In genomic region chr4:124712417-124713212, GRCh38 we compare ENCODE assay signal across 8 cellular contexts. TPM values are rescaled to one million over a fixed set of nuclear protein-coding genes. Genes with fewer than 3 reads are reported as not detected.
A peak's percentile ranks its signal among the peaks of the same experiment; 100 is the strongest.
DNase-seq lines count a peak whose midpoint lies in the region; ATAC-seq, FAIRE-seq and TF ChIP-seq lines count a peak whose summit lies in the region.

Gene ANKRD50 (minus strand): TSS chr4:124712732. CDS start chr4:124710511, 2,221 bp downstream.

- H3K9me3 ChIP-seq in BE2C (no peaks in the 10 kb centered on the region), HepG2 (ENCODE audit: low read length) (no peaks in the 10 kb centered on the region)

- POLR2A ChIA-PET in activated CD4-positive, alpha-beta T cell treated with anti-CD3 and anti-CD28 coated beads, Interleukin-2, amount 10 ng/mL, durations not matched to agents 7 days and 5 days (lab: Charles Lee), result no interaction called here
- POLR2A ChIA-PET in HepG2 (lab: Yijun Ruan, JAX), result interaction anchor here (0.6 to 2.4 kb wide), 5 partner anchors 20 to 602 kb away, joined by 3 to 12 read pairs (median 3); partner anchors contain the start of gene FAT4

- peak within 1 kb of the TSS; percentile 94 for H2AFZ ChIP-seq in HepG2 (ENCODE audit: low read length)

- 8% methylated on average over 4 of the region's 83 CpGs for WGBS in HepG2 (ENCODE audit: low lambda C conversion rate)

- H3K9ac ChIP-seq in HepG2 (ENCODE audit: insufficient read depth, low read depth, low read length), result peak within 1 kb of the TSS; percentile 84

- H4K20me1 ChIP-seq in HepG2 (ENCODE audit: insufficient read depth, low read length), result no peaks in the 10 kb centered on the region

- H3K4me2 ChIP-seq in HepG2 (ENCODE audit: low read depth, low read length), result peak within 1 kb of the TSS; percentile 91

- H3K27ac ChIP-seq in HepG2 (ENCODE audit: extremely low read length, insufficient read depth, low read length), result peak within 1 kb of the TSS; percentile 87

- H3K27me3 Mint-ChIP-seq in activated CD4-positive, alpha-beta T cell treated with anti-CD3 and anti-CD28 coated beads, Interleukin-2, amount 10 ng/mL, durations not matched to agents 7 days and 5 days, result peaks cover 8% of the 10 kb centered on the region

- no peak for TF ChIP-seq CTCF in BE2C (IDR thresholded peaks at IDR 0.05; ENCODE audit: low read depth, low read length)
- no peak for TF ChIP-seq CTCF in HepG2 (CRISPR knock-in tag; IDR thresholded peaks at IDR 0.05)

- FAIRE-seq in HepG2 (lab: Jason Lieb, UNC), result no peak

- H3K4me1 ChIP-seq in BE2C (peaks cover 7% of the 10 kb centered on the region; the same call in 1 of the 2 replicates), HepG2 (ENCODE audit: insufficient read depth, low read length) (peaks cover 36% of the 10 kb centered on the region)

- ATAC-seq in HG03432 (IDR thresholded peaks at IDR 0.05; ENCODE audit: unreplicated experiment), result peak; percentile 78
- peak; percentile 82 for ATAC-seq in HepG2

- H3K79me2 ChIP-seq in HepG2 (ENCODE audit: insufficient read depth, low read length), result peaks cover 21% of the 10 kb centered on the region

- intact Hi-C loops in HepG2 (cut with micrococcal nuclease; ENCODE audit: unreplicated experiment), result loop anchor here (2.0 to 5.0 kb wide), 2 partner anchors 45 to 182 kb away; no protein-coding TSS in a partner anchor

- DNase-seq in BE2C, result peak; percentile 97
- DNase-seq in GM19238 (ENCODE audit: insufficient read length, low spot score), result peak; percentile 63
- peak; percentile 69 for DNase-seq in NCI-H460 (ENCODE audit: extremely low read depth, low read depth)
- DNase-seq in activated CD4-positive, alpha-beta T cell treated with anti-CD3 and anti-CD28 coated beads, Interleukin-2, amount 10 ng/mL, durations not matched to agents 7 days and 5 days, result peak; percentile 70
- peak; percentile 56 to 95 for DNase-seq in dermis microvascular lymphatic vessel endothelial cell (ENCODE audit: low read depth in 2 of 2)
- peak; percentile 74 for DNase-seq in HepG2 (ENCODE audit: low spot score)
- peak; percentile 37 for DNase-seq in stimulated activated CD4-positive, alpha-beta T cell treated with anti-CD3 and anti-CD28 coated beads, Interleukin-2, amount 100 ng/mL, for 4 hours (ENCODE audit: low read depth)

- peaks cover 4% of the 10 kb centered on the region; the same call in 1 of the 2 replicates for H3K36me3 ChIP-seq in BE2C
- H3K36me3 ChIP-seq in HepG2 (replicated peaks in 1 of 2; ENCODE audit: control insufficient read depth in 1 of 2, insufficient read depth in 2 of 2, low read length in 2 of 2), result no peaks in the 10 kb centered on the region

- no peaks in the 10 kb centered on the region for H3K9me3 Mint-ChIP-seq in activated CD4-positive, alpha-beta T cell treated with anti-CD3 and anti-CD28 coated beads, Interleukin-2, amount 10 ng/mL, durations not matched to agents 7 days and 5 days

- CTCF ChIA-PET in activated CD4-positive, alpha-beta T cell treated with anti-CD3 and anti-CD28 coated beads, Interleukin-2, amount 10 ng/mL, durations not matched to agents 7 days and 5 days (lab: Charles Lee), result no interaction called here
- CTCF ChIA-PET in HepG2 (lab: Yijun Ruan, JAX; ENCODE audit: low intra/inter-chr PET ratio, low total read pairs), result no interaction called here

- H3K4me1 Mint-ChIP-seq in activated CD4-positive, alpha-beta T cell treated with anti-CD3 and anti-CD28 coated beads, Interleukin-2, amount 10 ng/mL, durations not matched to agents 7 days and 5 days, result peaks cover 4% of the 10 kb centered on the region

- H3K27ac Mint-ChIP-seq in activated CD4-positive, alpha-beta T cell treated with anti-CD3 and anti-CD28 coated beads, Interleukin-2, amount 10 ng/mL, durations not matched to agents 7 days and 5 days, result peak within 1 kb of the TSS; percentile 88

- peak within 1 kb of the TSS; percentile 89 for H3K4me3 Mint-ChIP-seq in activated CD4-positive, alpha-beta T cell treated with anti-CD3 and anti-CD28 coated beads, Interleukin-2, amount 10 ng/mL, durations not matched to agents 7 days and 5 days

- no TSS peak for BruUV-seq in HepG2 (replicated peaks; lab: Mats Ljungman, UMichigan)

- TF ChIP-seq EP300 in HepG2 (IDR thresholded peaks at IDR 0.05; ENCODE audit: low read depth in 2 of 2, low read length in 2 of 2), result peak in 1 of 2 experiments; percentile 22; a peak in 1 of 4 replicates
- no peak for TF ChIP-seq EP300 in HepG2 (CRISPR knock-in tag; IDR thresholded peaks at IDR 0.05; ENCODE audit: borderline replicate concordance)

- H3K27me3 ChIP-seq in BE2C (no peaks in the 10 kb centered on the region), HepG2 (ENCODE audit: control insufficient read depth in 1 of 2, insufficient read depth in 2 of 2, low read length in 2 of 2) (no peaks in the 10 kb centered on the region; a peak in 1 of 5 replicates)

- no peak for TF ChIP-seq RAD21 in HepG2 (CRISPR knock-in tag; IDR thresholded peaks at IDR 0.05)

- TF ChIP-seq POLR2A in HepG2 (IDR thresholded peaks at IDR 0.05; ENCODE audit: insufficient read depth in 1 of 2, low read depth in 2 of 2, low read length in 2 of 2), result peak; percentile 50 to 68; a peak in 3 of 4 replicates

- H3K4me3 ChIP-seq in BE2C (ENCODE audit: low read depth, low read length), result peak within 1 kb of the TSS; percentile 91
- peak within 1 kb of the TSS; percentile 80 to 89 (median 85) for H3K4me3 ChIP-seq in HepG2 (replicated peaks in 1 of 3; ENCODE audit: insufficient read depth in 1 of 3, low read depth in 2 of 3, low read length in 3 of 3)

- H3K36me3 Mint-ChIP-seq in activated CD4-positive, alpha-beta T cell treated with anti-CD3 and anti-CD28 coated beads, Interleukin-2, amount 10 ng/mL, durations not matched to agents 7 days and 5 days (ENCODE audit: low read depth), result no peaks in the 10 kb centered on the region

- in situ Hi-C loops in HepG2 (cut with HindIII; ENCODE audit: extremely low pct_ligation_motif_present, low pct_unique_long_range_greater_than_20kb), result no loop called here

TF ChIP-seq in HepG2, 621 proteins besides CTCF, POLR2A, EP300 and RAD21 (continues in another document):
- TF ChIP-seq ERF (CRISPR knock-in tag; IDR thresholded peaks at IDR 0.05), result peak; percentile 9; the same call in 1 of the 2 replicates
- TF ChIP-seq ISL2 (CRISPR knock-in tag; IDR thresholded peaks at IDR 0.05), result 0 out of 2 replicates have a peak, but pooled peaks have one; percentile 10
- peak; percentile 46; the same call in 1 of the 2 replicates for TF ChIP-seq ZBTB2 (CRISPR knock-in tag; IDR thresholded peaks at IDR 0.05; ENCODE audit: low read depth)
- TF ChIP-seq ZNF3 (CRISPR knock-in tag; IDR thresholded peaks at IDR 0.05), result no peak
- 0 out of 2 replicates have a peak, but pooled peaks have one; percentile 54 for TF ChIP-seq REL (CRISPR knock-in tag; conservative IDR thresholded peaks at IDR 0.05)
- peak; percentile 74; the same call in 1 of the 2 replicates for TF ChIP-seq ZNF235 (CRISPR knock-in tag; IDR thresholded peaks at IDR 0.05; ENCODE audit: borderline replicate concordance)
- no peak for TF ChIP-seq ZNF605 (CRISPR knock-in tag; IDR thresholded peaks at IDR 0.05)
- no peak for TF ChIP-seq ZNF136 (CRISPR knock-in tag; IDR thresholded peaks at IDR 0.05; ENCODE audit: low read depth)
- 0 out of 2 replicates have a peak, but pooled peaks have one; percentile 51 for TF ChIP-seq ZFY (CRISPR knock-in tag; IDR thresholded peaks at IDR 0.05)

RNA-seq across cellular contexts. Expression of gene ANKRD50, which starts in this region (rescaled TPM):
- 6.8 TPM for polyA plus RNA-seq in BE2C (2012; ENCODE audit: insufficient read depth, insufficient read length, low read depth)
- total RNA-seq in NCI-H460 (2014; rRNA removed; shearing (Covaris generic)), result 8.6 and 11.0 TPM in 2 replicates
- 5.3 and 6.7 TPM in 2 replicates for polyA plus RNA-seq in NCI-H460 (2014; cell fraction: nucleus; rRNA removed)
- total RNA-seq in activated CD4-positive, alpha-beta T cell treated with anti-CD3 and anti-CD28 coated beads, Interleukin-2, amount 10 ng/mL, durations not matched to agents 7 days and 5 days, result under 1 TPM; 0.35 to 0.40 TPM
- total RNA-seq in dermis microvascular lymphatic vessel endothelial cell (41.6 and 58.8 TPM in 2 replicates), HepG2 (2016; rRNA removed; fragmentation: Illumina TruSeq; extraction: Trizol) (4.4 and 10.2 TPM in 2 replicates)
- total RNA-seq in HepG2 (2016; cell fraction: cytosol; rRNA removed; fragmentation: Illumina TruSeq; extraction: Trizol; ENCODE audit: low read depth), result 0.20 and 0.26 TPM in 2 replicates
- total RNA-seq in HepG2 (2016; cell fraction: insoluble cytoplasmic fraction; rRNA removed; fragmentation: Illumina TruSeq; extraction: Trizol), result 4.2 and 9.8 TPM in 2 replicates
- total RNA-seq in HepG2 (2016; cell fraction: membrane; rRNA removed; fragmentation: Illumina TruSeq; extraction: Trizol), result 1.4 and 1.6 TPM in 2 replicates
- total RNA-seq in HepG2 (2016; cell fraction: nucleus; rRNA removed; fragmentation: Illumina TruSeq; extraction: Trizol), result 8.3 and 8.4 TPM in 2 replicates
- 2.4 and 2.9 TPM in 2 replicates for polyA plus RNA-seq in HepG2 (2011; rRNA removed)
- 1.0 and 2.2 TPM in 2 replicates for polyA plus RNA-seq in HepG2 (2011; cell fraction: cytosol; rRNA removed)
- 2.6 and 3.1 TPM in 2 replicates for polyA plus RNA-seq in HepG2 (2011; cell fraction: nucleus; rRNA removed)
- polyA plus RNA-seq in HepG2 (2012), result 4.4 and 4.5 TPM in 2 replicates
- polyA plus RNA-seq in HepG2 (2016; cell fraction: cytosol; fragmentation: Illumina TruSeq; extraction: Trizol; ENCODE audit: low read depth), result 0.08 and 0.10 TPM in 2 replicates
- 4.3 TPM in 2 replicates for polyA plus RNA-seq in HepG2 (2016; cell fraction: insoluble cytoplasmic fraction; fragmentation: Illumina TruSeq; extraction: Trizol; ENCODE audit: low read depth)
- polyA plus RNA-seq in HepG2 (2016; cell fraction: membrane; fragmentation: Illumina TruSeq; extraction: Trizol; ENCODE audit: low read depth), result 0.32 and 0.40 TPM in 2 replicates
- 5.2 and 5.4 TPM in 2 replicates for polyA plus RNA-seq in HepG2 (2016; cell fraction: nucleus; fragmentation: Illumina TruSeq; extraction: Trizol; ENCODE audit: insufficient read depth, low read depth)
- 6.4 and 14.7 TPM in 2 replicates for polyA minus RNA-seq in HepG2 (2011; rRNA and poly(A)+ RNA removed; ENCODE audit: low replicate concordance)
- 5.4 and 7.5 TPM in 2 replicates for polyA minus RNA-seq in HepG2 (2011; cell fraction: cytosol; rRNA and poly(A)+ RNA removed)
- 18.7 and 26.4 TPM in 2 replicates for polyA minus RNA-seq in HepG2 (2011; cell fraction: nucleus; rRNA and poly(A)+ RNA removed)

Comparison
In these comparisons a context has a peak if more than half of its experiments do, and no peak if none do; other contexts are left out.
1. Peak in every context shown above with its lines: DNase-seq, ATAC-seq, H3K4me3 ChIP-seq and H3K27ac ChIP-seq.
2. Peak in DNase-seq in activated CD4-positive, alpha-beta T cell treated with anti-CD3 and anti-CD28 coated beads, Interleukin-2, amount 10 ng/mL, durations not matched to agents 7 days and 5 days; RNA of the gene not detected or under 1 TPM.
3. DNase-seq: peak in every context shown above with its lines; median percentile 97 in BE2C; 76 in dermis microvascular lymphatic vessel endothelial cell; 74 in HepG2; 70 in activated CD4-positive, alpha-beta T cell treated with anti-CD3 and anti-CD28 coated beads, Interleukin-2, amount 10 ng/mL, durations not matched to agents 7 days and 5 days; 69 in NCI-H460; 63 in GM19238; 37 in stimulated activated CD4-positive, alpha-beta T cell treated with anti-CD3 and anti-CD28 coated beads, Interleukin-2, amount 100 ng/mL, for 4 hours.